Comparison of ENCODE assay signal across 24 cellular contexts in genomic region chr11:11140510-11140909, GRCh38.
"Had no signal": no experiment of that assay in that cellular context is flagged by ENCODE, and none has a peak within 500 bp of the region (broad histone marks: within the 10 kb centered on the region; RNA-seq: fewer than 3 reads in every experiment).

No MANE protein-coding gene starts in this region.

- DNase-seq: endodermal cell; erythroblast; foreskin melanocyte; immature natural killer cell; left ventricle myocardium inferior; mesenchymal stem cell; midbrain; naive B cell; occipital lobe; psoas muscle; small intestine; stimulated activated CD4-positive, alpha-beta T cell treated with anti-CD3 and anti-CD28 coated beads, Interleukin-12 subunit alpha, Interleukin-12 subunit beta, amount 100 ng/mL, for 4 hours; stimulated activated naive CD4-positive, alpha-beta T cell; stomach; substantia nigra; upper lobe of right lung had no signal

- H3K4me3 Mint-ChIP-seq: dendritic cell treated with granulocyte-macrophage colony-stimulating factor and Interleukin-4, amounts not matched to agents 40 ng/mL and 50 ng/mL, for 4 days; endodermal cell; immature natural killer cell; naive B cell; nephron had no signal

- H3K9me3 Mint-ChIP-seq: dendritic cell treated with granulocyte-macrophage colony-stimulating factor and Interleukin-4, amounts not matched to agents 40 ng/mL and 50 ng/mL, for 4 days; endodermal cell; naive B cell; nephron had no signal

- H3K36me3 ChIP-seq: cardiac muscle cell, left ventricle myocardium inferior, stomach, tibial nerve, upper lobe of right lung had no signal

- H3K79me2 ChIP-seq: parathyroid adenoma had no signal

- H3K27me3 ChIP-seq: cardiac muscle cell, stomach, tibial nerve, upper lobe of right lung had no signal

- H3K36me3 Mint-ChIP-seq: immature natural killer cell, naive B cell had no signal

- ATAC-seq: psoas muscle, upper lobe of right lung had no signal

- H3K4me1 Mint-ChIP-seq: endodermal cell, immature natural killer cell, naive B cell had no signal

- H3K4me3 ChIP-seq: cardiac muscle cell, left ventricle myocardium inferior, lung, psoas muscle, stomach, tibial nerve, upper lobe of right lung had no signal

- H3K27ac Mint-ChIP-seq: dendritic cell treated with granulocyte-macrophage colony-stimulating factor and Interleukin-4, amounts not matched to agents 40 ng/mL and 50 ng/mL, for 4 days; endodermal cell; immature natural killer cell; naive B cell; nephron had no signal

- H3K9me3 ChIP-seq: left ventricle myocardium inferior, psoas muscle, stomach, tibial nerve, upper lobe of right lung had no signal

- H3K9ac ChIP-seq: parathyroid adenoma had no signal

- FAIRE-seq: endothelial cell of umbilical vein, keratinocyte, small intestine had no signal

- H3K27ac ChIP-seq: cardiac muscle cell, parathyroid adenoma, psoas muscle, stomach, upper lobe of right lung had no signal
